In genomic region chr14:88255798-88256197, GRCh38 we compare ENCODE assay signal across 24 cellular contexts.
"Had no signal": no experiment of that assay in that cellular context is flagged by ENCODE, and none has a peak within 500 bp of the region (broad histone marks: within the 10 kb centered on the region; RNA-seq: fewer than 3 reads in every experiment).

No MANE protein-coding gene starts in this region.

- ATAC-seq: effector memory CD8-positive, alpha-beta T cell; heart right ventricle; left ventricle myocardium superior; lower lobe of right lung; natural killer cell treated with Interleukin-12 subunit alpha and Interleukin-12 subunit beta and Interleukin-15 and Interleukin-18, amount 100 ng/mL, for 72 hours; right lobe of liver; stimulated activated naive B cell treated with anti-CD40 and anti-IgM and Interleukin-4, amounts not matched to agents 10 μg/mL and 1 μg/mL and 100 μg/mL, for 72 hours had no signal

- DNase-seq: cortex of kidney; effector memory CD8-positive, alpha-beta T cell; erythroblast; esophagus squamous epithelium; foreskin melanocyte; glutamatergic neuron; heart right ventricle; hypothalamus; immature natural killer cell; islet precursor cell; kidney glomerular epithelial cell; left ventricle myocardium superior; lower lobe of right lung; naive B cell; right lobe of liver; small intestine; stimulated activated CD4-positive, alpha-beta T cell treated with anti-CD3 and anti-CD28 coated beads, Interleukin-15, amount 100 ng/mL, for 24 hours; stimulated activated CD4-positive, alpha-beta T cell treated with anti-CD3 and anti-CD28 coated beads, Interleukin-2, amount 100 ng/mL, for 48 hours; stimulated activated naive B cell treated with anti-CD40 and anti-IgM and Interleukin-4, amounts not matched to agents 10 μg/mL and 1 μg/mL and 100 μg/mL, for 72 hours; trophoblast cell had no signal

- H3K27ac ChIP-seq: esophagus squamous epithelium, heart right ventricle, lower lobe of right lung, parathyroid adenoma, right lobe of liver, suprapubic skin, vagina had no signal
